In the genomic region with DNA sequence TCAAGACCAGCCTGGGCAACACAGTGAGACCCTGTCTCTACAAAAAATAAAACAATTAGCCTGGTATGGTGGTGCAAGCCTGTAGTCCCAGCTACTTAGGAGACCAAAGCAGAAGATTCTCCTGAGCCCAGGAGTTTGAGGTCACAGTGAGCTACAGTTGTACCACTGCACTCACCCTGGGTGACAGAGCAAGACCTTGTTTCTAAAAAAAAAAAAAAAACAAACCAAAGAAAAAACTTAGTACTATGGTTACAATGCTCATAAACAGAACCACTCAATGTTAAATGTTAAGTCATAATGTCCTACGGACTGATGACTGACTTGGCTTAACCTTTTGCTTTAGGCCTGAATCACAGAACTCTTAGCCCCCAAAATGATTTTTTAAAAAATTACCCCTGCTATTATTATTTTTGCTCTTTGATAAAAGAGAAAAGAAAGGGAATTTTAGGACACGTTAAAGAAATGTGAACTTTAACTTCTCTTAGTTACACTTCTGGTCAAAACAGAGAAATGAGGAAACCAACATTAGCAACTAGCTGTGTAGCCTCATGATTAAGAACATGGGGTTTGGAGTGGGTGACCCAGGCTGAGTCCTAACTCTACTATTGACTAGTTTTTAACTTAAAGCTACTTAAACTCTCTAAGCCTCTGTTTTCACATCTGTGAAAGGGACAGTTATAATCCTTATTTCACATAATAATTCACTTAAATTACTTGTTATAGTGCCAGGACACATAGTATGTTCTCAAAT, we compare ENCODE assay signal across 1 cellular context.
A peak's percentile ranks its signal among the peaks of the same experiment; 100 is the strongest.
TF ChIP-seq lines count a peak whose summit lies in the region.

No MANE protein-coding gene starts in this region.

TF ChIP-seq in HepG2, 621 proteins besides CTCF, POLR2A, EP300 and RAD21:
- TF ChIP-seq ZNF629 (CRISPR knock-in tag; conservative IDR thresholded peaks at IDR 0.05): peak; percentile 33; the same call in 1 of the 2 replicates
- TF ChIP-seq, protein P1, sequence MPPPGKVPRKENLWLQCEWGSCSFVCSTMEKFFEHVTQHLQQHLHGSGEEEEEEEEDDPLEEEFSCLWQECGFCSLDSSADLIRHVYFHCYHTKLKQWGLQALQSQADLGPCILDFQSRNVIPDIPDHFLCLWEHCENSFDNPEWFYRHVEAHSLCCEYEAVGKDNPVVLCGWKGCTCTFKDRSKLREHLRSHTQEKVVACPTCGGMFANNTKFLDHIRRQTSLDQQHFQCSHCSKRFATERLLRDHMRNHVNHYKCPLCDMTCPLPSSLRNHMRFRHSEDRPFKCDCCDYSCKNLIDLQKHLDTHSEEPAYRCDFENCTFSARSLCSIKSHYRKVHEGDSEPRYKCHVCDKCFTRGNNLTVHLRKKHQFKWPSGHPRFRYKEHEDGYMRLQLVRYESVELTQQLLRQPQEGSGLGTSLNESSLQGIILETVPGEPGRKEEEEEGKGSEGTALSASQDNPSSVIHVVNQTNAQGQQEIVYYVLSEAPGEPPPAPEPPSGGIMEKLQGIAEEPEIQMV (CRISPR knock-in tag; IDR thresholded peaks at IDR 0.05; ENCODE audit: low read depth): no peak
